ENCODE assay signal across 8 cellular contexts in the genomic region with DNA sequence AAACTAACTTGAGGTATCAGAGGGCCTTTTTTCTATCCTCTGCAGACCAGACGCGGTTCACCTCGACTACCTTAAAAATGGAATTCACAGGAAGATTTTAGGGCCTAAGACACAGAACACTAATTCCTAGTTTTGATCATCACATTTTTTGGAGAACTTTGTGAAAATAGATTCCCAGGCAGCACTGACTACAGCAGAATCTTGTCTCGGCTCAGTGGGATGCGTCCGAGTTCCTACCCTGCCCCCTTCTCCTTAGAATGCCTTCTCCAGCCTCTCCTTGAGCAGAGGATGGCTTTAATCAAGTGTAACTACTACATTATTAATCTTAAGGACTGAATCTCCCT. TPM values are rescaled to one million over a fixed set of nuclear protein-coding genes. Genes with fewer than 3 reads are reported as not detected.
DNase-seq lines count a peak whose midpoint lies in the region; ATAC-seq and TF ChIP-seq lines count a peak whose summit lies in the region.

No MANE protein-coding gene starts in this region.

- no peak for TF ChIP-seq POLR2A in gastrocnemius medialis (IDR thresholded peaks at IDR 0.05)

- CTCF ChIA-PET in T-cell (lab: Charles Lee), result no interaction called here
- CTCF ChIA-PET in GM10248 (lab: Yijun Ruan, JAX), result interaction anchor here (1.2 kb wide), 1 partner anchor 1083 kb away, joined by 3 read pairs; no protein-coding TSS in a partner anchor

- peaks cover 0 to 17% of the 10 kb centered on the region in 2 donors for H3K4me1 ChIP-seq in gastrocnemius medialis

- POLR2A ChIA-PET in T-cell (lab: Charles Lee), result interaction anchor here in 1 of 2 donors (0.8 to 2.8 kb wide), 2 partner anchors 8 to 1564 kb away, joined by 3 to 32 read pairs; partner anchors contain the start of gene MYNN
- POLR2A ChIA-PET in GM10248 (lab: Yijun Ruan, JAX), result no interaction called here

- H3K27me3 ChIP-seq in gastrocnemius medialis, result no peaks in the 10 kb centered on the region

- H3K9me3 Mint-ChIP-seq in T-cell, result peaks cover 0 to 7% (median 2%) of the 10 kb centered on the region in 3 donors

- H3K27me3 Mint-ChIP-seq in T-cell, result no peaks in the 10 kb centered on the region

- H3K36me3 Mint-ChIP-seq in T-cell, result no peaks in the 10 kb centered on the region

- H3K27ac ChIP-seq in gastrocnemius medialis, result peak overlapping the region; percentile 85 to 96 (median 96)

- TF ChIP-seq CTCF in GM12864 (IDR thresholded peaks at IDR 0.05; ENCODE audit: low read depth, low read length, missing control alignments), result no peak
- no peak for TF ChIP-seq CTCF in fibroblast of mammary gland (conservative IDR thresholded peaks at IDR 0.05; ENCODE audit: control insufficient read depth, insufficient read depth, low read depth, low read length)
- TF ChIP-seq CTCF in gastrocnemius medialis (IDR thresholded peaks at IDR 0.05 in 4 of 5, conservative IDR thresholded peaks at IDR 0.05 in 1 of 5), result no peak
- TF ChIP-seq CTCF in GM10248 (IDR thresholded peaks at IDR 0.05; ENCODE audit: control extremely low read depth, extremely low read depth, low read depth, missing control alignments), result no peak

- H3K27ac Mint-ChIP-seq in T-cell, result peak overlapping the region; percentile 88 to 98

- no peaks in the 10 kb centered on the region for H3K9me3 ChIP-seq in gastrocnemius medialis

- in situ Hi-C loops in gastrocnemius medialis (cut with MboI; ENCODE audit: low sequenced_read_pairs in 4 of 4), result loop anchor here in 1 of 4 donors (25.0 kb wide), 1 partner anchor 597 kb away; the partner anchor contains the start of gene SKIL

- DNase-seq in GM12864 (ENCODE audit: low read depth) (no peak), T-cell (no peak), fibroblast of mammary gland (ENCODE audit: low read depth) (no peak), gastrocnemius medialis (no peak), middle frontal gyrus (ENCODE audit: extremely low spot score, low spot score) (no peak), activated gamma-delta T cell treated with Interleukin-2 at 50 U/mL for 16 hours (no peak), GM10248 (ENCODE audit: extremely low spot score) (no peak)

- ATAC-seq in T-cell (replicated peaks in 1 of 4) (no peak), gastrocnemius medialis (no peak), GM19395 (IDR thresholded peaks at IDR 0.05; ENCODE audit: unreplicated experiment) (no peak)

- H3K4me3 ChIP-seq in GM12864 (ENCODE audit: low read depth, low read length), result peak overlapping the region; percentile 73; the same call in 1 of the 2 replicates
- H3K4me3 ChIP-seq in fibroblast of mammary gland (ENCODE audit: control insufficient read depth, low read depth, low read length), result peak overlapping the region; percentile 86
- peak overlapping the region; percentile 63 to 96 (median 93) for H3K4me3 ChIP-seq in gastrocnemius medialis

- peaks cover 12 to 30% (median 24%) of the 10 kb centered on the region in 3 donors for H3K4me1 Mint-ChIP-seq in T-cell

- intact Hi-C loops in gastrocnemius medialis (cut with DNase I; ENCODE audit: low total_unique reads), result loop anchor here (10.0 kb wide), 1 partner anchor 620 kb away; no protein-coding TSS in a partner anchor

- peak overlapping the region; percentile 92 to 97 (median 95) for H3K4me3 Mint-ChIP-seq in T-cell

- H3K36me3 ChIP-seq in gastrocnemius medialis, result no peaks in the 10 kb centered on the region

RNA-seq across cellular contexts. Expression of gene TERC, which starts 0.4 kb away (rescaled TPM):
- total RNA-seq in T-cell, result 10 to 100 TPM; 10.3 to 22.4 (median 12.8) TPM
- total RNA-seq in gastrocnemius medialis, result 100 to 1,000 TPM in 1 of 4 donors, 10 to 100 TPM in 3; 12.0 to 143 (median 24.0) TPM

RNA-seq across cellular contexts. Expression of gene ACTRT3, which starts 4.1 kb away (rescaled TPM):
- total RNA-seq in T-cell (under 1 TPM in 2 of 5 donors, not detected in 3; 0.15 to 0.28 TPM), gastrocnemius medialis (1 to 10 TPM in 1 of 4 donors, under 1 TPM in 3; 0.38 to 5.8 (median 0.92) TPM)

RNA-seq across cellular contexts. Expression of gene MYNN, which starts 7.9 kb away (rescaled TPM):
- 10 to 100 TPM; 15.1 to 20.3 (median 17.6) TPM for total RNA-seq in T-cell
- total RNA-seq in gastrocnemius medialis, result 10 to 100 TPM; 12.0 to 20.2 (median 14.7) TPM

RNA-seq across cellular contexts. Expression of gene LRRIQ4, which starts 47.4 kb away (rescaled TPM):
- not detected for total RNA-seq in T-cell
- under 1 TPM in 1 of 4 donors, not detected in 3; 0.13 TPM for total RNA-seq in gastrocnemius medialis

RNA-seq across cellular contexts. Expression of gene LRRC34, which starts 47.5 kb away (rescaled TPM):
- total RNA-seq in T-cell (1 to 10 TPM in 1 of 5 donors, under 1 TPM in 4; 0.28 to 1.6 (median 0.92) TPM), gastrocnemius medialis (1 to 10 TPM in 2 of 4 donors, not detected in 2; 1.2 to 1.3 TPM)
